1 cellular context compared by ENCODE assay signal in the genomic region with DNA sequence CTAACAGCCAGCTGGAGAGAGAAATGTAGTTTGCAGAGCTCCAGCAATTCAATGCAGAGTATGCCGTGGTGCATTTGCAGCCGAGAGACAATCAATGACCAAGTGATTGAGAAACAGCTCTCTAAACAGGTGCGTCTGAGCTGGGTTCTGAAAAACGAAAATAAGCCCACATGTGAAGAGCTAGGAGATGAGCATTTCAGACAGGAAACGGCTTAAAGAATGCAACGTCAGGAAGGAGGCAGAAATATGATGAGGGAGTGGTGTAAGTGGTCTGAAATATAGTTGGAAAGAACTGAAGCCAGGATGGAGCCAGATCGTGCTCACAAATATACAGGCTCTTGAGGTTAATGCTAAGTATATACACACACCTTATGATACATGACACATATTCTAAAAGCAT.
TF ChIP-seq lines count a peak whose summit lies in the region.

No MANE protein-coding gene starts in this region.

TF ChIP-seq in GM12878, 131 proteins besides CTCF, POLR2A, EP300 and RAD21:
- no peak for TF ChIP-seq HDAC6 (IDR thresholded peaks at IDR 0.05; ENCODE audit: unreplicated experiment)
- TF ChIP-seq IRF4 (IDR thresholded peaks at IDR 0.05; ENCODE audit: low read depth, low read length): no peak
- no peak for TF ChIP-seq RELA (IDR thresholded peaks at IDR 0.05; ENCODE audit: borderline replicate concordance, partially characterized antibody)
- TF ChIP-seq NR2F1 (conservative IDR thresholded peaks at IDR 0.05): no peak
- TF ChIP-seq POU2F2 (IDR thresholded peaks at IDR 0.05; ENCODE audit: borderline replicate concordance, low read depth, low read length): no peak
- no peak for TF ChIP-seq HDGF (IDR thresholded peaks at IDR 0.05)
- TF ChIP-seq, protein P1, sequence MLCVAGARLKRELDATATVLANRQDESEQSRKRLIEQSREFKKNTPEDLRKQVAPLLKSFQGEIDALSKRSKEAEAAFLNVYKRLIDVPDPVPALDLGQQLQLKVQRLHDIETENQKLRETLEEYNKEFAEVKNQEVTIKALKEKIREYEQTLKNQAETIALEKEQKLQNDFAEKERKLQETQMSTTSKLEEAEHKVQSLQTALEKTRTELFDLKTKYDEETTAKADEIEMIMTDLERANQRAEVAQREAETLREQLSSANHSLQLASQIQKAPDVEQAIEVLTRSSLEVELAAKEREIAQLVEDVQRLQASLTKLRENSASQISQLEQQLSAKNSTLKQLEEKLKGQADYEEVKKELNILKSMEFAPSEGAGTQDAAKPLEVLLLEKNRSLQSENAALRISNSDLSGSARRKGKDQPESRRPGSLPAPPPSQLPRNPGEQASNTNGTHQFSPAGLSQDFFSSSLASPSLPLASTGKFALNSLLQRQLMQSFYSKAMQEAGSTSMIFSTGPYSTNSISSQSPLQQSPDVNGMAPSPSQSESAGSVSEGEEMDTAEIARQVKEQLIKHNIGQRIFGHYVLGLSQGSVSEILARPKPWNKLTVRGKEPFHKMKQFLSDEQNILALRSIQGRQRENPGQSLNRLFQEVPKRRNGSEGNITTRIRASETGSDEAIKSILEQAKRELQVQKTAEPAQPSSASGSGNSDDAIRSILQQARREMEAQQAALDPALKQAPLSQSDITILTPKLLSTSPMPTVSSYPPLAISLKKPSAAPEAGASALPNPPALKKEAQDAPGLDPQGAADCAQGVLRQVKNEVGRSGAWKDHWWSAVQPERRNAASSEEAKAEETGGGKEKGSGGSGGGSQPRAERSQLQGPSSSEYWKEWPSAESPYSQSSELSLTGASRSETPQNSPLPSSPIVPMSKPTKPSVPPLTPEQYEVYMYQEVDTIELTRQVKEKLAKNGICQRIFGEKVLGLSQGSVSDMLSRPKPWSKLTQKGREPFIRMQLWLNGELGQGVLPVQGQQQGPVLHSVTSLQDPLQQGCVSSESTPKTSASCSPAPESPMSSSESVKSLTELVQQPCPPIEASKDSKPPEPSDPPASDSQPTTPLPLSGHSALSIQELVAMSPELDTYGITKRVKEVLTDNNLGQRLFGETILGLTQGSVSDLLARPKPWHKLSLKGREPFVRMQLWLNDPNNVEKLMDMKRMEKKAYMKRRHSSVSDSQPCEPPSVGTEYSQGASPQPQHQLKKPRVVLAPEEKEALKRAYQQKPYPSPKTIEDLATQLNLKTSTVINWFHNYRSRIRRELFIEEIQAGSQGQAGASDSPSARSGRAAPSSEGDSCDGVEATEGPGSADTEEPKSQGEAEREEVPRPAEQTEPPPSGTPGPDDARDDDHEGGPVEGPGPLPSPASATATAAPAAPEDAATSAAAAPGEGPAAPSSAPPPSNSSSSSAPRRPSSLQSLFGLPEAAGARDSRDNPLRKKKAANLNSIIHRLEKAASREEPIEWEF (IDR thresholded peaks at IDR 0.05; ENCODE audit: insufficient replicate concordance, low read depth, low read length): no peak
- no peak for TF ChIP-seq MEF2A (IDR thresholded peaks at IDR 0.05; ENCODE audit: insufficient read depth, low read depth, low read length)
- no peak for TF ChIP-seq JUNB (IDR thresholded peaks at IDR 0.05)
- no peak for TF ChIP-seq PML (IDR thresholded peaks at IDR 0.05; ENCODE audit: low read length)
- no peak for TF ChIP-seq MTA2 (IDR thresholded peaks at IDR 0.05; ENCODE audit: low read depth)
